ENCODE assay signal across 6 cellular contexts in genomic region chr1:99595441-99595840, GRCh38. TPM values are rescaled to one million over a fixed set of nuclear protein-coding genes. Genes with fewer than 3 reads are reported as not detected.
"Had no signal": no experiment of that assay in that cellular context is flagged by ENCODE, and none has a peak within 500 bp of the region (broad histone marks: within the 10 kb centered on the region; RNA-seq: fewer than 3 reads in every experiment).

No MANE protein-coding gene starts in this region.

- ATAC-seq: GM23338 had no signal

- DNase-seq: H9, HCEC 1CT, KG1 had no signal

- H3K4me2 ChIP-seq: GM23338 had no signal

- H3K4me3 ChIP-seq: GM23338 had no signal

- H2AFZ ChIP-seq: GM23338 had no signal

RNA-seq across cellular contexts. Expression of gene PALMD, which starts 50.5 kb away (rescaled TPM):
- total RNA-seq: GM23338, H1, H9 had no signal
- polyA plus RNA-seq: GM23338, H1, IgD-negative memory B cell had no signal
